ENCODE assay signal across 2 cellular contexts in the genomic region with DNA sequence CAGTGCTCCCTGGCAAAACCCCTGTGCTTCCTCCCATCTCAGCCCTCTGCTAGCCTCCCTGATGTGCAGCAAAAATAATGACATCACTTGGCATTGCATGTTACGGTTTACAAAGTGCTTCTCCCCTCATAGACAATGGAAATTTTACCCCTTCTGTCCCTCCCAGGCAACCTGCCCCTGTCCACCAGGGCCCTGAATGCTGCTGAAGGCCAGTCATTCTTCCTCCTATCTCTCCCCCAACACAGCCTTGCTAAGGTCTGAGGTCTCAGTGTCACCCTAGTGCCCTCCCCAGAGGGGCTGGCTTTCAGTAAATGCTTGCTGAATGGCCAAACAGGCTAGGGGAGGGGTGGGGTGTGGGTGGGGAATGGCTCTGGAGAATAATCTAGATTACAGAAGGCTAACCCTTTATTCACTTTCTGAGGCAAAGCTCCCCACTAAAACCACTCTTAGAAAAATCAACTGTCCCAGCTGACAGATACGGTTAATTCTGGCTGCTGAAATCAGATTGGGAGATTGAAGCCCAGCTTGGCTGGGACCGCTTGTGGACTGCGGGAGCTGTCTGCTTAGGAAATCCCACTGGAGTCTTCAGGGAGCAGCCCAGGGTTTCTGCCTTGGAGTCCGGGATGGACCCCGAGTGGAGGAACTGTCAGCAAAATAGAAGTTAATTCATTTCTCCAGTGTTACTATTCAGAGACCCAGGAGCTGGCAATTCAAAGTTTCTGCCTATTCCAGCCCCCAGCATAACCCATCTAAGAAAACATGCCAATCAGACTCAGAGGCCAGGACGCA.
TF ChIP-seq lines count a peak whose summit lies in the region.

No MANE protein-coding gene starts in this region.

TF ChIP-seq in HEK293, 187 proteins besides CTCF, POLR2A, EP300 and RAD21 (continued from another document):
- TF ChIP-seq, protein P1, sequence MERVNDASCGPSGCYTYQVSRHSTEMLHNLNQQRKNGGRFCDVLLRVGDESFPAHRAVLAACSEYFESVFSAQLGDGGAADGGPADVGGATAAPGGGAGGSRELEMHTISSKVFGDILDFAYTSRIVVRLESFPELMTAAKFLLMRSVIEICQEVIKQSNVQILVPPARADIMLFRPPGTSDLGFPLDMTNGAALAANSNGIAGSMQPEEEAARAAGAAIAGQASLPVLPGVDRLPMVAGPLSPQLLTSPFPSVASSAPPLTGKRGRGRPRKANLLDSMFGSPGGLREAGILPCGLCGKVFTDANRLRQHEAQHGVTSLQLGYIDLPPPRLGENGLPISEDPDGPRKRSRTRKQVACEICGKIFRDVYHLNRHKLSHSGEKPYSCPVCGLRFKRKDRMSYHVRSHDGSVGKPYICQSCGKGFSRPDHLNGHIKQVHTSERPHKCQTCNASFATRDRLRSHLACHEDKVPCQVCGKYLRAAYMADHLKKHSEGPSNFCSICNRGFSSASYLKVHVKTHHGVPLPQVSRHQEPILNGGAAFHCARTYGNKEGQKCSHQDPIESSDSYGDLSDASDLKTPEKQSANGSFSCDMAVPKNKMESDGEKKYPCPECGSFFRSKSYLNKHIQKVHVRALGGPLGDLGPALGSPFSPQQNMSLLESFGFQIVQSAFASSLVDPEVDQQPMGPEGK (tag by site-specific recombination; IDR thresholded peaks at IDR 0.05): peak; percentile 62; the same call in 1 of the 2 replicates
- TF ChIP-seq ZNF600 (tag by site-specific recombination; IDR thresholded peaks at IDR 0.05) (0 out of 2 replicates have a peak, but pooled peaks have one; percentile 48), ZNF624 (tag by site-specific recombination; IDR thresholded peaks at IDR 0.05) (no peak), ZNF433 (tag by site-specific recombination; IDR thresholded peaks at IDR 0.05; ENCODE audit: low read depth) (no peak)

TF ChIP-seq in WTC11, 78 proteins besides CTCF, POLR2A, EP300 and RAD21 (continued from another document):
- TF ChIP-seq, protein P2, sequence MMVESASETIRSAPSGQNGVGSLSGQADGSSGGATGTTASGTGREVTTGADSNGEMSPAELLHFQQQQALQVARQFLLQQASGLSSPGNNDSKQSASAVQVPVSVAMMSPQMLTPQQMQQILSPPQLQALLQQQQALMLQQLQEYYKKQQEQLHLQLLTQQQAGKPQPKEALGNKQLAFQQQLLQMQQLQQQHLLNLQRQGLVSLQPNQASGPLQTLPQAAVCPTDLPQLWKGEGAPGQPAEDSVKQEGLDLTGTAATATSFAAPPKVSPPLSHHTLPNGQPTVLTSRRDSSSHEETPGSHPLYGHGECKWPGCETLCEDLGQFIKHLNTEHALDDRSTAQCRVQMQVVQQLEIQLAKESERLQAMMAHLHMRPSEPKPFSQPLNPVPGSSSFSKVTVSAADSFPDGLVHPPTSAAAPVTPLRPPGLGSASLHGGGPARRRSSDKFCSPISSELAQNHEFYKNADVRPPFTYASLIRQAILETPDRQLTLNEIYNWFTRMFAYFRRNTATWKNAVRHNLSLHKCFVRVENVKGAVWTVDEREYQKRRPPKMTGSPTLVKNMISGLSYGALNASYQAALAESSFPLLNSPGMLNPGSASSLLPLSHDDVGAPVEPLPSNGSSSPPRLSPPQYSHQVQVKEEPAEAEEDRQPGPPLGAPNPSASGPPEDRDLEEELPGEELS (CRISPR knock-in tag; IDR thresholded peaks at IDR 0.05): no peak
- TF ChIP-seq ZNF121 (CRISPR knock-in tag; IDR thresholded peaks at IDR 0.05): no peak
- no peak for TF ChIP-seq NR2C2 (CRISPR knock-in tag; IDR thresholded peaks at IDR 0.05)
- no peak for TF ChIP-seq E2F5 (CRISPR knock-in tag; IDR thresholded peaks at IDR 0.05)
- TF ChIP-seq GABPB1 (CRISPR knock-in tag; IDR thresholded peaks at IDR 0.05): no peak
- TF ChIP-seq, protein P3, sequence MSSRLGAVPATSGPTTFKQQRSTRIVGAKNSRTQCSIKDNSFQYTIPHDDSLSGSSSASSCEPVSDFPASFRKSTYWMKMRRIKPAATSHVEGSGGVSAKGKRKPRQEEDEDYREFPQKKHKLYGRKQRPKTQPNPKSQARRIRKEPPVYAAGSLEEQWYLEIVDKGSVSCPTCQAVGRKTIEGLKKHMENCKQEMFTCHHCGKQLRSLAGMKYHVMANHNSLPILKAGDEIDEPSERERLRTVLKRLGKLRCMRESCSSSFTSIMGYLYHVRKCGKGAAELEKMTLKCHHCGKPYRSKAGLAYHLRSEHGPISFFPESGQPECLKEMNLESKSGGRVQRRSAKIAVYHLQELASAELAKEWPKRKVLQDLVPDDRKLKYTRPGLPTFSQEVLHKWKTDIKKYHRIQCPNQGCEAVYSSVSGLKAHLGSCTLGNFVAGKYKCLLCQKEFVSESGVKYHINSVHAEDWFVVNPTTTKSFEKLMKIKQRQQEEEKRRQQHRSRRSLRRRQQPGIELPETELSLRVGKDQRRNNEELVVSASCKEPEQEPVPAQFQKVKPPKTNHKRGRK (CRISPR knock-in tag; IDR thresholded peaks at IDR 0.05; ENCODE audit: borderline replicate concordance): no peak
- TF ChIP-seq, protein P4, sequence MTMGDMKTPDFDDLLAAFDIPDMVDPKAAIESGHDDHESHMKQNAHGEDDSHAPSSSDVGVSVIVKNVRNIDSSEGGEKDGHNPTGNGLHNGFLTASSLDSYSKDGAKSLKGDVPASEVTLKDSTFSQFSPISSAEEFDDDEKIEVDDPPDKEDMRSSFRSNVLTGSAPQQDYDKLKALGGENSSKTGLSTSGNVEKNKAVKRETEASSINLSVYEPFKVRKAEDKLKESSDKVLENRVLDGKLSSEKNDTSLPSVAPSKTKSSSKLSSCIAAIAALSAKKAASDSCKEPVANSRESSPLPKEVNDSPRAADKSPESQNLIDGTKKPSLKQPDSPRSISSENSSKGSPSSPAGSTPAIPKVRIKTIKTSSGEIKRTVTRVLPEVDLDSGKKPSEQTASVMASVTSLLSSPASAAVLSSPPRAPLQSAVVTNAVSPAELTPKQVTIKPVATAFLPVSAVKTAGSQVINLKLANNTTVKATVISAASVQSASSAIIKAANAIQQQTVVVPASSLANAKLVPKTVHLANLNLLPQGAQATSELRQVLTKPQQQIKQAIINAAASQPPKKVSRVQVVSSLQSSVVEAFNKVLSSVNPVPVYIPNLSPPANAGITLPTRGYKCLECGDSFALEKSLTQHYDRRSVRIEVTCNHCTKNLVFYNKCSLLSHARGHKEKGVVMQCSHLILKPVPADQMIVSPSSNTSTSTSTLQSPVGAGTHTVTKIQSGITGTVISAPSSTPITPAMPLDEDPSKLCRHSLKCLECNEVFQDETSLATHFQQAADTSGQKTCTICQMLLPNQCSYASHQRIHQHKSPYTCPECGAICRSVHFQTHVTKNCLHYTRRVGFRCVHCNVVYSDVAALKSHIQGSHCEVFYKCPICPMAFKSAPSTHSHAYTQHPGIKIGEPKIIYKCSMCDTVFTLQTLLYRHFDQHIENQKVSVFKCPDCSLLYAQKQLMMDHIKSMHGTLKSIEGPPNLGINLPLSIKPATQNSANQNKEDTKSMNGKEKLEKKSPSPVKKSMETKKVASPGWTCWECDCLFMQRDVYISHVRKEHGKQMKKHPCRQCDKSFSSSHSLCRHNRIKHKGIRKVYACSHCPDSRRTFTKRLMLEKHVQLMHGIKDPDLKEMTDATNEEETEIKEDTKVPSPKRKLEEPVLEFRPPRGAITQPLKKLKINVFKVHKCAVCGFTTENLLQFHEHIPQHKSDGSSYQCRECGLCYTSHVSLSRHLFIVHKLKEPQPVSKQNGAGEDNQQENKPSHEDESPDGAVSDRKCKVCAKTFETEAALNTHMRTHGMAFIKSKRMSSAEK (CRISPR knock-in tag; IDR thresholded peaks at IDR 0.05; ENCODE audit: borderline replicate concordance): no peak
- TF ChIP-seq HMGA2 (CRISPR knock-in tag; IDR thresholded peaks at IDR 0.05): no peak
- TF ChIP-seq SMAD4 (CRISPR knock-in tag; IDR thresholded peaks at IDR 0.05): no peak
- TF ChIP-seq ELF4 (CRISPR knock-in tag; IDR thresholded peaks at IDR 0.05; ENCODE audit: low read depth): no peak
- TF ChIP-seq OVOL2 (CRISPR knock-in tag; IDR thresholded peaks at IDR 0.05; ENCODE audit: borderline replicate concordance): no peak
- TF ChIP-seq JUN (CRISPR knock-in tag; IDR thresholded peaks at IDR 0.05): no peak
- no peak for TF ChIP-seq NFATC4 (CRISPR knock-in tag; IDR thresholded peaks at IDR 0.05)
- TF ChIP-seq SMAD3 (CRISPR knock-in tag; IDR thresholded peaks at IDR 0.05; ENCODE audit: borderline replicate concordance): no peak
- no peak for TF ChIP-seq TEAD1 (CRISPR knock-in tag; IDR thresholded peaks at IDR 0.05)
- no peak for TF ChIP-seq MAX (CRISPR knock-in tag; IDR thresholded peaks at IDR 0.05)
TF ChIP-seq in WTC11: peak in this region for 0.
